ENCODE assay signal across 33 cellular contexts in the genomic region with DNA sequence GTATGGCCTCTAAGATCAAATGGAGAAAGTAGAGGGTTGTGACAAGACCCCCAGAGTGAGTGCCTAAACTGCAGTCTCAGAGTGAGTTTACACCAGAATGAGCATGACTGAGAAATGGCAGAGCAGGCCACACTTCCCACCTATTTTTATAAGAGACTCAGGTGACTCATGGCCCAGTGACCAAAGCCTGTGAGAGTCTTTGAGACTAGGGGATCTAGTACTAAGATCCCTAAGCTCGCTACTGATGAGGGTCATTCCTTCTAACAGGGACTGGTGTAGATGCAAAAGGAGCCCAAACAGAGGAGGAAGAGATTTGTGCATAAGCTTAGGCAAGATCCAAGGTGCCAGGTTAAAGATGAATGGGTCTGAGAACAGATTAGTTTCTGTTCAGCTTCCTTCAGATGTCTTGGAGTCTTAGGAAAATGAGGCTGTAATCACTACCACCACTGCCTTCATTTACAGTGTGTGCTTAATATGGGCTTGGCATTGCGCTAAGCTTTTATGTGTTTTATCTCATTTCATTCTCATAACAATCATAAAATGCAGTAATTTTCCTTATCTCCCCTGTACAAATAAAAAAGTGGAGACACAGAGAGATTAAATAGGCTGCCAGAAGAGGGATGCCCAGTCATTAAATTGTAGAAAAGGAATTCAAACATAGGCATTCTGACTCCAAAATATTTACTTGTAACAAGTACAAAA.
A peak's percentile ranks its signal among the peaks of the same experiment; 100 is the strongest.
DNase-seq lines count a peak whose midpoint lies in the region; ATAC-seq, FAIRE-seq and TF ChIP-seq lines count a peak whose summit lies in the region.
"Had no signal": no experiment of that assay in that cellular context is flagged by ENCODE, and none has a peak within 500 bp of the region (broad histone marks: within the 10 kb centered on the region; RNA-seq: fewer than 3 reads in every experiment).

No MANE protein-coding gene starts in this region.

- no peak for TF ChIP-seq EP300 in gastroesophageal sphincter (IDR thresholded peaks at IDR 0.05)

- 67 to 100% methylated on average over 2 of the region's 2 CpGs for WGBS in gastroesophageal sphincter (ENCODE audit: low coverage in 1 of 2), 2 donors

- no peak overlapping the region for H3K27ac Mint-ChIP-seq in WTC11
- H3K27ac Mint-ChIP-seq: activated naive CD4-positive, alpha-beta T cell treated with anti-CD3 and anti-CD28 coated beads, Interleukin-2, amount 50 U/mL, for 72 hours; IgD-negative memory B cell; stimulated activated memory B cell treated with anti-CD40 and anti-IgM and Interleukin-4, amounts not matched to agents 10 μg/mL and 1 μg/mL and 100 μg/mL, for 72 hours had no signal

- FAIRE-seq in GM12891 (lab: Jason Lieb, UNC), result no peak
- FAIRE-seq: keratinocyte had no signal

- H3K4me3 Mint-ChIP-seq in WTC11, result no peak overlapping the region
- H3K4me3 Mint-ChIP-seq: IgD-negative memory B cell; stimulated activated memory B cell treated with anti-CD40 and anti-IgM and Interleukin-4, amounts not matched to agents 10 μg/mL and 1 μg/mL and 100 μg/mL, for 72 hours had no signal

- H3K27me3 Mint-ChIP-seq in WTC11 (ENCODE audit: low read depth), result no peaks in the 10 kb centered on the region
- H3K27me3 Mint-ChIP-seq: stimulated activated memory B cell treated with anti-CD40 and anti-IgM and Interleukin-4, amounts not matched to agents 10 μg/mL and 1 μg/mL and 100 μg/mL, for 72 hours had no signal

- no peaks in the 10 kb centered on the region for H3K4me1 Mint-ChIP-seq in WTC11
- H3K4me1 Mint-ChIP-seq: naive B cell; stimulated activated memory B cell treated with anti-CD40 and anti-IgM and Interleukin-4, amounts not matched to agents 10 μg/mL and 1 μg/mL and 100 μg/mL, for 72 hours had no signal

- ATAC-seq in gastroesophageal sphincter (peak; percentile 10), WTC11 (no peak)
- ATAC-seq: activated naive CD4-positive, alpha-beta T cell treated with anti-CD3 and anti-CD28 coated beads, Interleukin-2, amount 50 U/mL, for 72 hours; Right ventricle myocardium inferior; stimulated activated memory B cell treated with anti-CD40 and anti-IgM and Interleukin-4, amounts not matched to agents 10 μg/mL and 1 μg/mL and 100 μg/mL, for 72 hours had no signal

- H3K9me3 ChIP-seq in gastroesophageal sphincter, result no peaks in the 10 kb centered on the region
- H3K9me3 ChIP-seq: neutrophil, upper lobe of left lung had no signal

- peak; percentile 28 for DNase-seq in HT1080 (ENCODE audit: low read depth)
- peak; percentile 12 for DNase-seq in RKO (ENCODE audit: low spot score)
- peak; percentile 42 for DNase-seq in renal cortical epithelial cell (ENCODE audit: low read depth)
- no peak for DNase-seq in GM12891 (ENCODE audit: insufficient read length, low spot score)
- DNase-seq in stimulated activated CD4-positive, alpha-beta T cell treated with anti-CD3 and anti-CD28 coated beads, Interleukin-2, amount 100 ng/mL, for 24 hours, result no peak
- no peak for DNase-seq in WTC11 (ENCODE audit: low spot score)
- DNase-seq: activated CD4-positive, alpha-beta T cell treated with anti-CD3 and anti-CD28 coated beads for 48 hours; activated effector memory CD4-positive, alpha-beta T cell treated with Interleukin-2 at 50 U/mL for 16 hours; activated T-cell treated with anti-CD3 and anti-CD28 coated beads, Interleukin-2, amount 50 U/mL, for 1 hour; anterior cingulate cortex; C1 segment of cervical spinal cord; COR-L47; DMS53; effector CD8-positive, alpha-beta T cell; GDM1; glutamatergic neuron; naive B cell; NCI-H1092 treated with DMSO at 0.1 percent for 48 hours; NCI-H187 treated with DMSO at 0.1 percent for 48 hours; NCI-H2171 treated with DMSO at 0.1 percent for 48 hours; NCI-H510A; stimulated activated CD4-positive, alpha-beta T cell treated with anti-CD3 and anti-CD28 coated beads, Interleukin-15, amount 100 ng/mL, for 24 hours; T-helper 2 cell; upper lobe of left lung had no signal

- H3K9me3 Mint-ChIP-seq in WTC11, result peaks cover 5% of the 10 kb centered on the region
- H3K9me3 Mint-ChIP-seq: activated naive CD4-positive, alpha-beta T cell treated with anti-CD3 and anti-CD28 coated beads, Interleukin-2, amount 50 U/mL, for 72 hours; stimulated activated memory B cell treated with anti-CD40 and anti-IgM and Interleukin-4, amounts not matched to agents 10 μg/mL and 1 μg/mL and 100 μg/mL, for 72 hours had no signal

- no peaks in the 10 kb centered on the region for H3K27me3 ChIP-seq in gastroesophageal sphincter
- H3K27me3 ChIP-seq: cardiac muscle cell, neutrophil, upper lobe of left lung had no signal

- H3K4me1 ChIP-seq in gastroesophageal sphincter, result peaks cover 0 to 18% (median 5%) of the 10 kb centered on the region in 3 donors
- H3K4me1 ChIP-seq: upper lobe of left lung had no signal

- TF ChIP-seq CTCF in gastroesophageal sphincter (IDR thresholded peaks at IDR 0.05) (no peak), WTC11 (IDR thresholded peaks at IDR 0.05) (no peak)

- no peaks in the 10 kb centered on the region for H3K36me3 Mint-ChIP-seq in WTC11
- H3K36me3 Mint-ChIP-seq: activated naive CD4-positive, alpha-beta T cell treated with anti-CD3 and anti-CD28 coated beads, Interleukin-2, amount 50 U/mL, for 72 hours; IgD-negative memory B cell; naive B cell; stimulated activated memory B cell treated with anti-CD40 and anti-IgM and Interleukin-4, amounts not matched to agents 10 μg/mL and 1 μg/mL and 100 μg/mL, for 72 hours had no signal

- CTCF ChIA-PET in WTC11 (lab: Charles Lee), result interaction anchor here (0.9 kb wide), 1 partner anchor 92 kb away, joined by 3 read pairs; no protein-coding TSS in a partner anchor

- no peak overlapping the region for H3K4me3 ChIP-seq in gastroesophageal sphincter
- H3K4me3 ChIP-seq: cardiac muscle cell, coronary artery, upper lobe of left lung had no signal

- TF ChIP-seq POLR2A in gastroesophageal sphincter (IDR thresholded peaks at IDR 0.05), result no peak
- no peak for TF ChIP-seq POLR2A in GM12891 (IDR thresholded peaks at IDR 0.05; ENCODE audit: low read depth, low read length)

- POLR2A ChIA-PET in WTC11 (lab: Charles Lee), result no interaction called here

- H3K36me3 ChIP-seq in gastroesophageal sphincter, result no peaks in the 10 kb centered on the region
- H3K36me3 ChIP-seq: cardiac muscle cell, neutrophil, upper lobe of left lung had no signal

- peak overlapping the region in 3 of 4 donors; percentile 1 to 47 (median 29) for H3K27ac ChIP-seq in gastroesophageal sphincter
- H3K27ac ChIP-seq: cardiac muscle cell, coronary artery, neutrophil, upper lobe of left lung had no signal

TF ChIP-seq in GM12891, 5 proteins besides CTCF, POLR2A, EP300 and RAD21:
- TF ChIP-seq POU2F2 (IDR thresholded peaks at IDR 0.05; ENCODE audit: low read depth, low read length) (no peak), PAX5 (IDR thresholded peaks at IDR 0.05; ENCODE audit: insufficient read depth, low read length, severe bottlenecking) (no peak), SPI1 (IDR thresholded peaks at IDR 0.05; ENCODE audit: low read depth, low read length) (no peak), POLR2AphosphoS5 (IDR thresholded peaks at IDR 0.05; ENCODE audit: low read depth, low read length) (no peak), TAF1 (IDR thresholded peaks at IDR 0.05; ENCODE audit: low read depth, low read length) (no peak)

TF ChIP-seq in WTC11, 78 proteins besides CTCF, POLR2A, EP300 and RAD21:
- TF ChIP-seq, protein P1, sequence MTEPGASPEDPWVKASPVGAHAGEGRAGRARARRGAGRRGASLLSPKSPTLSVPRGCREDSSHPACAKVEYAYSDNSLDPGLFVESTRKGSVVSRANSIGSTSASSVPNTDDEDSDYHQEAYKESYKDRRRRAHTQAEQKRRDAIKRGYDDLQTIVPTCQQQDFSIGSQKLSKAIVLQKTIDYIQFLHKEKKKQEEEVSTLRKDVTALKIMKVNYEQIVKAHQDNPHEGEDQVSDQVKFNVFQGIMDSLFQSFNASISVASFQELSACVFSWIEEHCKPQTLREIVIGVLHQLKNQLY (CRISPR knock-in tag; IDR thresholded peaks at IDR 0.05), result no peak
- TF ChIP-seq, protein P2, sequence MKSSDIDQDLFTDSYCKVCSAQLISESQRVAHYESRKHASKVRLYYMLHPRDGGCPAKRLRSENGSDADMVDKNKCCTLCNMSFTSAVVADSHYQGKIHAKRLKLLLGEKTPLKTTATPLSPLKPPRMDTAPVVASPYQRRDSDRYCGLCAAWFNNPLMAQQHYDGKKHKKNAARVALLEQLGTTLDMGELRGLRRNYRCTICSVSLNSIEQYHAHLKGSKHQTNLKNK (CRISPR knock-in tag; IDR thresholded peaks at IDR 0.05), result no peak
- TF ChIP-seq NFYB (CRISPR knock-in tag; conservative IDR thresholded peaks at IDR 0.05; ENCODE audit: low read depth) (no peak), GABPB1 (CRISPR knock-in tag; IDR thresholded peaks at IDR 0.05) (no peak), ESRRA (CRISPR knock-in tag; IDR thresholded peaks at IDR 0.05; ENCODE audit: borderline replicate concordance) (no peak)

Comparison
In these comparisons a context has a peak if more than half of its experiments do, and no peak if none do; other contexts are left out.
1. DNase-seq: peak in HT1080 (single experiment), RKO (single experiment) and renal cortical epithelial cell (single experiment); none in GM12891 (single experiment), stimulated activated CD4-positive, alpha-beta T cell treated with anti-CD3 and anti-CD28 coated beads, Interleukin-2, amount 100 ng/mL, for 24 hours (0 of 2) and WTC11 (single experiment).